In genomic region chr4:22348410-22348809, GRCh38 we compare ENCODE assay signal across 24 cellular contexts.
"Had no signal": no experiment of that assay in that cellular context is flagged by ENCODE, and none has a peak within 500 bp of the region (broad histone marks: within the 10 kb centered on the region; RNA-seq: fewer than 3 reads in every experiment).

No MANE protein-coding gene starts in this region.

- H3K9me3 ChIP-seq: tibial artery had no signal

- ATAC-seq: activated CD8-positive, alpha-beta memory T cell treated with anti-CD3 and anti-CD28 coated beads, Interleukin-2, amount 10 ng/mL, durations not matched to agents 7 days and 5 days; activated T-helper 17 cell treated with anti-CD3 and anti-CD28 coated beads, Interleukin-2, amount 50 U/mL, for 72 hours; esophagus mucosa; foreskin keratinocyte had no signal

- H3K36me3 Mint-ChIP-seq: activated CD4-positive, alpha-beta memory T cell treated with anti-CD3 and anti-CD28 coated beads for 36 hours; activated CD8-positive, alpha-beta memory T cell treated with anti-CD3 and anti-CD28 coated beads, Interleukin-2, amount 10 ng/mL, durations not matched to agents 7 days and 5 days had no signal

- H3K27me3 ChIP-seq: foreskin keratinocyte, tibial artery had no signal

- H3K36me3 ChIP-seq: tibial artery had no signal

- H3K27me3 Mint-ChIP-seq: activated CD4-positive, alpha-beta memory T cell treated with anti-CD3 and anti-CD28 coated beads for 36 hours; activated CD8-positive, alpha-beta memory T cell treated with anti-CD3 and anti-CD28 coated beads, Interleukin-2, amount 10 ng/mL, durations not matched to agents 7 days and 5 days; activated T-helper 17 cell treated with anti-CD3 and anti-CD28 coated beads, Interleukin-2, amount 50 U/mL, for 72 hours had no signal

- H3K4me1 ChIP-seq: foreskin keratinocyte, tibial artery had no signal

- H3K4me1 Mint-ChIP-seq: activated CD8-positive, alpha-beta memory T cell treated with anti-CD3 and anti-CD28 coated beads, Interleukin-2, amount 10 ng/mL, durations not matched to agents 7 days and 5 days; activated naive CD8-positive, alpha-beta T cell treated with anti-CD3 and anti-CD28 coated beads, Interleukin-2, amount 10 ng/mL, durations not matched to agents 7 days and 5 days; activated T-helper 17 cell treated with anti-CD3 and anti-CD28 coated beads, Interleukin-2, amount 50 U/mL, for 72 hours; nephron progenitor cell had no signal

- DNase-seq: activated CD4-positive, alpha-beta memory T cell treated with anti-CD3 and anti-CD28 coated beads for 36 hours; activated CD8-positive, alpha-beta memory T cell treated with anti-CD3 and anti-CD28 coated beads, Interleukin-2, amount 10 ng/mL, durations not matched to agents 7 days and 5 days; activated naive CD4-positive, alpha-beta T cell treated with Interleukin-2 at 50 U/mL for 16 hours; activated naive CD8-positive, alpha-beta T cell treated with anti-CD3 and anti-CD28 coated beads, Interleukin-2, amount 10 ng/mL, durations not matched to agents 7 days and 5 days; activated T-cell treated with anti-CD3 and anti-CD28 coated beads, Interleukin-2, amount 50 U/mL, for 1 hour; anterior cingulate cortex; cerebellar nuclear complex; cortex of kidney; effector CD8-positive, alpha-beta T cell; foreskin keratinocyte; hypothalamus; islet precursor cell; midbrain; nephron progenitor cell; nucleus accumbens; stimulated activated CD8-positive, alpha-beta memory T cell treated with anti-CD3 and anti-CD28 coated beads, Interleukin-4, amount 100 ng/mL, for 48 hours; stimulated activated naive CD4-positive, alpha-beta T cell; SW 1271; T-helper 2 cell; tibial artery had no signal

- H3K27ac Mint-ChIP-seq: activated CD4-positive, alpha-beta memory T cell treated with anti-CD3 and anti-CD28 coated beads for 36 hours; activated CD8-positive, alpha-beta memory T cell treated with anti-CD3 and anti-CD28 coated beads, Interleukin-2, amount 10 ng/mL, durations not matched to agents 7 days and 5 days; activated naive CD8-positive, alpha-beta T cell treated with anti-CD3 and anti-CD28 coated beads, Interleukin-2, amount 10 ng/mL, durations not matched to agents 7 days and 5 days; activated T-helper 17 cell treated with anti-CD3 and anti-CD28 coated beads, Interleukin-2, amount 50 U/mL, for 72 hours; nephron progenitor cell had no signal

- H3K27ac ChIP-seq: foreskin keratinocyte, tibial artery, VCaP had no signal

- H3K4me3 ChIP-seq: lung, tibial artery had no signal

- H3K9me3 Mint-ChIP-seq: activated naive CD8-positive, alpha-beta T cell treated with anti-CD3 and anti-CD28 coated beads, Interleukin-2, amount 10 ng/mL, durations not matched to agents 7 days and 5 days had no signal

- H3K4me3 Mint-ChIP-seq: activated CD4-positive, alpha-beta memory T cell treated with anti-CD3 and anti-CD28 coated beads for 36 hours; activated CD8-positive, alpha-beta memory T cell treated with anti-CD3 and anti-CD28 coated beads, Interleukin-2, amount 10 ng/mL, durations not matched to agents 7 days and 5 days; activated naive CD8-positive, alpha-beta T cell treated with anti-CD3 and anti-CD28 coated beads, Interleukin-2, amount 10 ng/mL, durations not matched to agents 7 days and 5 days; activated T-helper 17 cell treated with anti-CD3 and anti-CD28 coated beads, Interleukin-2, amount 50 U/mL, for 72 hours; nephron progenitor cell had no signal
